Comparison of ENCODE assay signal across 10 cellular contexts in the genomic region with DNA sequence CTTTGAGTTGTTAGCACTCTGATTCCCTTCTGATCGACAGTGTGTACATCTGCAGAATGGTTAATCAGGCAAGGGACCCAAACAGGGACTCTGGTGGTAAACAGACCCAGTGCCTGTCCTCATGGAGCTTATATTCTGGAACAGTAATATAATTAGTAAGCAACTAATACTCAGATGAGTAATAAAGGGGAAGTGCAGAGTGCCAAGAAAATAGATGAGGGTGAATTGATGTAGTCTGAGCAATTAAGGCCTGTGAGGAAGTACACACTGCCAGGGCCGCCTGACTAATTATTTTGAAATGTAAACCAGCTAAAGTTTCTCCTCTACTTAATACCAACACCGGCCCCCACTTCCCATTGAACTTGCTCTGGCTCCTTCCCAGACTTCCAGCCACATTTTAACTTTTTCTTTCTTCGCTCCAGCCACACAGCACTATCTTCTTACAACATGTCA. TPM values are rescaled to one million over a fixed set of nuclear protein-coding genes. Genes with fewer than 3 reads are reported as not detected.
DNase-seq lines count a peak whose midpoint lies in the region; ATAC-seq and TF ChIP-seq lines count a peak whose summit lies in the region.
"Had no signal": no experiment of that assay in that cellular context is flagged by ENCODE, and none has a peak within 500 bp of the region (broad histone marks: within the 10 kb centered on the region; RNA-seq: fewer than 3 reads in every experiment).

No MANE protein-coding gene starts in this region.

- H3K27me3 Mint-ChIP-seq in effector memory CD8-positive, alpha-beta T cell = no peaks in the 10 kb centered on the region

- H3K4me3 Mint-ChIP-seq in effector memory CD8-positive, alpha-beta T cell = no peak overlapping the region

- peak; percentile 15 to 19 for ATAC-seq in lower lobe of right lung
- ATAC-seq in effector memory CD8-positive, alpha-beta T cell (replicated peaks) = no peak

- no peak overlapping the region for H3K27ac Mint-ChIP-seq in effector memory CD8-positive, alpha-beta T cell

- H3K36me3 ChIP-seq in ACC112 (ENCODE audit: insufficient read depth, low read length) (peaks cover 32% of the 10 kb centered on the region), lower lobe of right lung (peaks cover 6% of the 10 kb centered on the region)

- peaks cover 6 to 14% of the 10 kb centered on the region in 2 donors for H3K4me1 Mint-ChIP-seq in effector memory CD8-positive, alpha-beta T cell (ENCODE audit: low read depth in 2 of 2)

- H3K27me3 ChIP-seq in ACC112 (ENCODE audit: insufficient read depth, low read length) (no peaks in the 10 kb centered on the region), lower lobe of right lung (ENCODE audit: low read depth) (no peaks in the 10 kb centered on the region)
- H3K27me3 ChIP-seq: ascending aorta had no signal

- H3K9me3 ChIP-seq in lower lobe of right lung = no peaks in the 10 kb centered on the region
- H3K9me3 ChIP-seq: ascending aorta had no signal

- no peaks in the 10 kb centered on the region for H3K9me3 Mint-ChIP-seq in effector memory CD8-positive, alpha-beta T cell

- no peak for TF ChIP-seq CTCF in astrocyte of the spinal cord (IDR thresholded peaks at IDR 0.05; ENCODE audit: low read depth, low read length)
- no peak for TF ChIP-seq CTCF in lower lobe of right lung (IDR thresholded peaks at IDR 0.05)

- intact Hi-C loops in lower lobe of right lung (cut with DNase I) = no loop called here

- H3K27ac ChIP-seq in ACC112 (ENCODE audit: low read depth, low read length) = peak overlapping the region; percentile 75
- H3K27ac ChIP-seq in lower lobe of right lung = no peak overlapping the region

- H3K79me2 ChIP-seq in ACC112 (ENCODE audit: control insufficient read depth, insufficient read depth, low read length, unreplicated experiment) = peaks cover 81% of the 10 kb centered on the region

- in situ Hi-C loops in astrocyte of the spinal cord (cut with HindIII; ENCODE audit: low sequenced_read_pairs) = no loop called here

- H2AFZ ChIP-seq in ACC112 (ENCODE audit: low read length, unreplicated experiment) = peak overlapping the region; percentile 52

- peak overlapping the region; percentile 7; the same call in 1 of the 2 replicates for H3K4me3 ChIP-seq in ACC112 (ENCODE audit: low read depth, low read length)
- no peak overlapping the region for H3K4me3 ChIP-seq in astrocyte of the spinal cord (ENCODE audit: low read depth, low read length)
- no peak overlapping the region for H3K4me3 ChIP-seq in lower lobe of right lung
- H3K4me3 ChIP-seq: ascending aorta had no signal

- H3K4me1 ChIP-seq in ACC112 (ENCODE audit: control insufficient read depth, insufficient read depth, low read length, unreplicated experiment) (peaks cover 20% of the 10 kb centered on the region), lower lobe of right lung (peaks cover 39% of the 10 kb centered on the region)

- DNase-seq in Kasumi-1 (lab: John Stamatoyannopoulos, UW) = peak; percentile 47 to 62
- DNase-seq in astrocyte of the spinal cord (ENCODE audit: low read depth, low spot score) = peak; percentile 83
- peak; percentile 48 for DNase-seq in lower lobe of right lung
- no peak for DNase-seq in activated CD4-positive, CD25-positive, alpha-beta regulatory T cell (lab: John Stamatoyannopoulos, UW)
- DNase-seq in effector memory CD8-positive, alpha-beta T cell = no peak
- DNase-seq in NCI-H1417 (lab: John Stamatoyannopoulos, UW) = no peak
- DNase-seq in stimulated activated CD4-positive, alpha-beta T cell treated with anti-CD3 and anti-CD28 coated beads, Interleukin-4, amount 100 ng/mL, for 24 hours = no peak
- DNase-seq: C1 segment of cervical spinal cord had no signal

- H3K36me3 Mint-ChIP-seq in effector memory CD8-positive, alpha-beta T cell (ENCODE audit: insufficient read depth) = peaks cover 6% of the 10 kb centered on the region

RNA-seq across cellular contexts. Expression of gene DHX29, which starts 4.2 kb away (rescaled TPM):
- 22.2 TPM for total RNA-seq in lower lobe of right lung

RNA-seq across cellular contexts. Expression of gene MTREX, which starts 4.5 kb away (rescaled TPM):
- total RNA-seq in lower lobe of right lung = 57.0 TPM

Comparison
In these comparisons a context has a peak if more than half of its experiments do, and no peak if none do; other contexts are left out.
1. DNase-seq: peak in Kasumi-1 (2 of 2), astrocyte of the spinal cord (single experiment) and lower lobe of right lung (single experiment); none in activated CD4-positive, CD25-positive, alpha-beta regulatory T cell (0 of 4), effector memory CD8-positive, alpha-beta T cell (0 of 3), NCI-H1417 (0 of 3) and stimulated activated CD4-positive, alpha-beta T cell treated with anti-CD3 and anti-CD28 coated beads, Interleukin-4, amount 100 ng/mL, for 24 hours (single experiment).